In the genomic region with DNA sequence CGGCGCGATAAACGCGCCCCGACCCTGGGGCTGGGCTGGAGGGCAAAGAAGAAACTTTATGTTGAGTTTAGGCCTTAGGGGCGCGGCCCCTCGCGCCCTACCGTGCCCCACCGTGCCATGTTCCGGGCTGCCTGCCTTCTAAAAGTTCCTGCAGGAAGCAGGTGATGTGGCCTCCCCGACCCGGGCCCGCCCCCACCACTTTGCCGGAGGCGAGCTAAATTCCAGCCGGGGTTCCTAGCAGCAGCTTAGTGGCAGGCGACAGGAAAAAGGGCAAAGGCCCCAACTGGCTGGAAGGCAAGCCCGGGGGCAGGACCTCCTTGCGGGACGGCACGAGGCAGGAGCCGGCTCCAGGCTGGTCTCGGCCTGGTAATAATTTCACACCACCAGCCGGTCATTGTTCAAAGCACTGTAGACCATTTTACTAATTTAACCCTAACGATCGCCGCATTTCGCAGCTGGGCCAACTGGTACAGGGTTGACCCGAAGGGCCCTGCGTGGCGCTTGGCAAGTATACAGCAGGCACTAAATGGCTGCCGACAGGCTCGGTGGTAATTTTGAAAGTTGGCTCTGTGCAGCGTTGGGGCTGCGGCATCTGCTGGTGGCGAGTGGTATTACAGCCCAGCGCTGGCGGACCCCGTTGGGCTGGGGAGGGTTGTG, we compare ENCODE assay signal across 8 cellular contexts. TPM values are rescaled to one million over a fixed set of nuclear protein-coding genes. Genes with fewer than 3 reads are reported as not detected.
DNase-seq lines count a peak whose midpoint lies in the region; ATAC-seq and TF ChIP-seq lines count a peak whose summit lies in the region.

No MANE protein-coding gene starts in this region.

- ATAC-seq in GM18909 (IDR thresholded peaks at IDR 0.05; ENCODE audit: poor library complexity, unreplicated experiment) (peak; percentile 28), activated B cell treated with CpG ODN at 0.5 μM for 24 hours (ENCODE audit: low read depth) (peak; percentile 37)
- peak; percentile 20 for ATAC-seq in central memory CD8-positive, alpha-beta T cell (replicated peaks; ENCODE audit: extremely low read depth, poor library complexity, severe bottlenecking)

- H3K27me3 Mint-ChIP-seq in activated B cell treated with CpG ODN at 0.5 μM for 24 hours: no peaks in the 10 kb centered on the region
- no peaks in the 10 kb centered on the region for H3K27me3 Mint-ChIP-seq in central memory CD8-positive, alpha-beta T cell

- peaks cover 31% of the 10 kb centered on the region for H3K36me3 Mint-ChIP-seq in activated B cell treated with CpG ODN at 0.5 μM for 24 hours (ENCODE audit: low read depth)
- H3K36me3 Mint-ChIP-seq in central memory CD8-positive, alpha-beta T cell (ENCODE audit: insufficient read depth): peaks cover 36% of the 10 kb centered on the region

- peak overlapping the region; percentile 44 for H3K4me3 ChIP-seq in AG10803 (ENCODE audit: low read length)

- intact Hi-C loops in activated B cell treated with CpG ODN at 0.5 μM for 24 hours (cut with micrococcal nuclease): loop anchor here (1.0 to 5.0 kb wide), 6 partner anchors 9 to 1036 kb away; no protein-coding TSS in a partner anchor

- peak overlapping the region; percentile 93 for H3K27ac Mint-ChIP-seq in activated B cell treated with CpG ODN at 0.5 μM for 24 hours
- peak overlapping the region; percentile 93 for H3K27ac Mint-ChIP-seq in central memory CD8-positive, alpha-beta T cell (ENCODE audit: low read depth)

- peak overlapping the region; percentile 81 for H3K4me3 Mint-ChIP-seq in activated B cell treated with CpG ODN at 0.5 μM for 24 hours
- peak overlapping the region; percentile 70 for H3K4me3 Mint-ChIP-seq in central memory CD8-positive, alpha-beta T cell

- CTCF ChIA-PET in activated B cell treated with CpG ODN at 0.5 μM for 24 hours (lab: Charles Lee): interaction anchor here (1.0 to 8.1 kb wide), 11 partner anchors 19 to 109 kb away, joined by 3 to 131 read pairs (median 7); no protein-coding TSS in a partner anchor

- POLR2A ChIA-PET in activated B cell treated with CpG ODN at 0.5 μM for 24 hours (lab: Charles Lee): interaction anchor here (0.9 to 9.0 kb wide), 13 partner anchors 9 to 103 kb away, joined by 3 to 150 read pairs (median 20); partner anchors contain the start of gene PPP4R3A

- DNase-seq in AG10803 (ENCODE audit: low read depth) (peak; percentile 23), NCI-H1105 (lab: John Stamatoyannopoulos, UW) (peak; percentile 46), activated B cell treated with CpG ODN at 0.5 μM for 24 hours (peak; percentile 84), kidney tubule cell (ENCODE audit: low spot score) (peak; percentile 65), COLO829 (ENCODE audit: low spot score) (no peak)
- peak; percentile 79 to 86 for DNase-seq in central memory CD8-positive, alpha-beta T cell (ENCODE audit: low spot score in 2 of 2)
- DNase-seq in stimulated activated CD4-positive, alpha-beta T cell treated with anti-CD3 and anti-CD28 coated beads, Interleukin-1b, Interleukin-23, amount 100 ng/mL, for 4 hours (ENCODE audit: low read depth in 2 of 2): peak; percentile 74 to 83

- no peaks in the 10 kb centered on the region for H3K9me3 Mint-ChIP-seq in activated B cell treated with CpG ODN at 0.5 μM for 24 hours
- H3K9me3 Mint-ChIP-seq in central memory CD8-positive, alpha-beta T cell: no peaks in the 10 kb centered on the region

- TF ChIP-seq CTCF in AG10803 (conservative IDR thresholded peaks at IDR 0.05; ENCODE audit: low read length) (peak; percentile 91), activated B cell treated with CpG ODN at 0.5 μM for 24 hours (IDR thresholded peaks at IDR 0.05) (peak; percentile 36)

- peaks cover 42% of the 10 kb centered on the region for H3K4me1 Mint-ChIP-seq in activated B cell treated with CpG ODN at 0.5 μM for 24 hours
- H3K4me1 Mint-ChIP-seq in central memory CD8-positive, alpha-beta T cell: peaks cover 41% of the 10 kb centered on the region

RNA-seq across cellular contexts. Expression of gene CCDC88C, which starts 0.9 kb away (rescaled TPM):
- total RNA-seq in activated B cell treated with CpG ODN at 0.5 μM for 24 hours: 153 and 164 TPM in 2 replicates
